Comparison of ENCODE assay signal across 8 cellular contexts in the genomic region with DNA sequence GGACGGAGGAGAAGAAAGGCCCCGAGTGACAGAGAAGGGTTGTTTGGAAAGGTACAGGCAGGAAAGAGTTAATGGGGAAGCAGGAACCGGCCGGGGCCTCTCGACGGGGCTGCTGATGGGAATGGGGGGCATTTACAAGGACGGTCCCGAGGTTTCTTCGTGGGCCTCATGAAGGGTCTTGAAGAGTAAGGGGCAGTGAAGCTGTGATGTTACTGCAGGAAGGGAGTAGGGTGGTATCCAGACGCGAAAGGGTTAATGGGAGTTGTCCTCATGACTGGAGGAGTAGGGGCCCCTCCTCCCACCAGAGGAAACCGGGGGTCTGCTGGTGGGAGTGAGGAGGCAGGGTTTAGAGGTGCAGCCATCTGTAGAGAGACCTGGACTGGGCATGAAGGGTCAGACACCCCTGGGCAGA. TPM values are rescaled to one million over a fixed set of nuclear protein-coding genes. Genes with fewer than 3 reads are reported as not detected.
A peak's percentile ranks its signal among the peaks of the same experiment; 100 is the strongest.
DNase-seq lines count a peak whose midpoint lies in the region; ATAC-seq and TF ChIP-seq lines count a peak whose summit lies in the region.

No MANE protein-coding gene starts in this region.

- no peaks in the 10 kb centered on the region for H3K9me2 ChIP-seq in SU-DHL-6 (replicated peaks; ENCODE audit: insufficient read depth, low read length)

- H3K4me3 ChIP-seq in GM12864 (ENCODE audit: low read depth, low read length) (peak overlapping the region; percentile 83), SU-DHL-6 (ENCODE audit: insufficient read depth, low read length, poor library complexity, severe bottlenecking) (no peak overlapping the region), gastroesophageal sphincter (peak overlapping the region; percentile 55 to 77), psoas muscle (peak overlapping the region; percentile 95)

- no peak for TF ChIP-seq EP300 in gastroesophageal sphincter (IDR thresholded peaks at IDR 0.05)

- H3F3A ChIP-seq in SU-DHL-6 (ENCODE audit: insufficient read depth), result no peaks in the 10 kb centered on the region

- no peak for ATAC-seq in gastroesophageal sphincter
- ATAC-seq in psoas muscle, result peak; percentile 1 to 13 (median 5)
- no peak for ATAC-seq in HG03095 (IDR thresholded peaks at IDR 0.05; ENCODE audit: unreplicated experiment)

- intact Hi-C loops in psoas muscle (cut with DNase I), result loop anchor here (2.0 to 5.0 kb wide), 2 partner anchors 57 to 72 kb away; a partner anchor contains a TSS

- no peak overlapping the region for H2AFZ ChIP-seq in SU-DHL-6 (ENCODE audit: low read depth, low read length, severe bottlenecking)

- no peaks in the 10 kb centered on the region for H4K20me1 ChIP-seq in SU-DHL-6 (ENCODE audit: low read depth, low read length)

- WGBS in gastroesophageal sphincter (ENCODE audit: low coverage in 1 of 2), 2 donors, result 1 to 3% methylated on average over 6 to 12 of the region's 12 CpGs
- WGBS in psoas muscle, 3 donors, result 0 to 2% (median 1%) methylated on average over 12 of the region's 12 CpGs

- no peaks in the 10 kb centered on the region for H3K36me3 ChIP-seq in SU-DHL-6 (ENCODE audit: low read length)
- peaks cover 0 to 35% of the 10 kb centered on the region in 2 donors for H3K36me3 ChIP-seq in gastroesophageal sphincter
- peaks cover 0 to 20% of the 10 kb centered on the region in 2 donors for H3K36me3 ChIP-seq in psoas muscle (ENCODE audit: insufficient read depth in 1 of 2, low read depth in 1 of 2)

- DNase-seq in GM12864 (ENCODE audit: low read depth), result no peak
- no peak for DNase-seq in psoas muscle
- DNase-seq in NCI-H345 treated with DMSO at 0.1 percent for 48 hours (lab: John Stamatoyannopoulos, UW; ENCODE audit: unreplicated experiment), result no peak
- DNase-seq in kidney tubule cell (ENCODE audit: low spot score), result no peak
- DNase-seq in kidney glomerular epithelial cell (lab: John Stamatoyannopoulos, UW), result no peak

- H3K9me3 ChIP-seq in SU-DHL-6 (ENCODE audit: insufficient read depth, low read length), result no peaks in the 10 kb centered on the region
- no peaks in the 10 kb centered on the region for H3K9me3 ChIP-seq in gastroesophageal sphincter
- H3K9me3 ChIP-seq in psoas muscle, result no peaks in the 10 kb centered on the region

- H3K79me2 ChIP-seq in SU-DHL-6 (ENCODE audit: insufficient read depth, low read length), result no peaks in the 10 kb centered on the region

- no peak for TF ChIP-seq CTCF in GM12864 (IDR thresholded peaks at IDR 0.05; ENCODE audit: low read depth, low read length, missing control alignments)
- TF ChIP-seq CTCF in SU-DHL-6 (IDR thresholded peaks at IDR 0.05; ENCODE audit: insufficient read depth, low read length, poor library complexity, severe bottlenecking), result no peak
- TF ChIP-seq CTCF in gastroesophageal sphincter (IDR thresholded peaks at IDR 0.05), result no peak
- no peak for TF ChIP-seq CTCF in psoas muscle (IDR thresholded peaks at IDR 0.05)

- peaks cover 0 to 62% (median 17%) of the 10 kb centered on the region in 3 donors for H3K4me1 ChIP-seq in gastroesophageal sphincter
- peaks cover 54% of the 10 kb centered on the region for H3K4me1 ChIP-seq in psoas muscle

- no peak for TF ChIP-seq POLR2A in gastroesophageal sphincter (IDR thresholded peaks at IDR 0.05)

- no peak overlapping the region for H3K9ac ChIP-seq in SU-DHL-6 (ENCODE audit: low read length)

- no peak overlapping the region for H3K27ac ChIP-seq in SU-DHL-6 (ENCODE audit: low read depth, low read length)
- H3K27ac ChIP-seq in gastroesophageal sphincter, result peak overlapping the region; percentile 60 to 95 (median 90)
- peak overlapping the region; percentile 88 for H3K27ac ChIP-seq in psoas muscle

- H3K27me3 ChIP-seq in SU-DHL-6 (ENCODE audit: low read length) (no peaks in the 10 kb centered on the region), gastroesophageal sphincter (no peaks in the 10 kb centered on the region), psoas muscle (ENCODE audit: insufficient read depth in 3 of 3, low read length in 2 of 3) (no peaks in the 10 kb centered on the region)

- peak overlapping the region; percentile 15 for H3K4me2 ChIP-seq in SU-DHL-6 (ENCODE audit: low read depth, low read length, poor library complexity, severe bottlenecking)

RNA-seq across cellular contexts. Expression of a gene that starts 0.5 kb away (rescaled TPM):
- total RNA-seq in gastroesophageal sphincter (10 to 100 TPM; 31.6 to 70.6 (median 58.1) TPM), psoas muscle (100 to 1,000 TPM in 2 of 4 donors, 10 to 100 TPM in 2; 79.3 to 213 (median 110) TPM)
- 10 to 100 TPM; 50.3 to 99.4 (median 55.2) TPM for polyA plus RNA-seq in psoas muscle

RNA-seq across cellular contexts. Expression of a gene that starts 34.3 kb away (rescaled TPM):
- 1 to 10 TPM; 1.3 to 2.8 (median 2.3) TPM for total RNA-seq in gastroesophageal sphincter
- 1 to 10 TPM in 3 of 4 donors, under 1 TPM in 1; 0.55 to 2.7 (median 1.3) TPM for total RNA-seq in psoas muscle
- polyA plus RNA-seq in psoas muscle, result 1 to 10 TPM in 1 of 3 donors, under 1 TPM in 2; 0.64 to 1.3 (median 0.98) TPM

RNA-seq across cellular contexts. Expression of a gene that starts 39.7 kb away (rescaled TPM):
- 100 to 1,000 TPM in 3 of 4 donors, 10 to 100 TPM in 1; 62.4 to 131 (median 124) TPM for total RNA-seq in gastroesophageal sphincter
- 10 to 100 TPM in 3 of 4 donors, 1 to 10 TPM in 1; 7.8 to 21.9 (median 15.0) TPM for total RNA-seq in psoas muscle
- polyA plus RNA-seq in psoas muscle, result 10 to 100 TPM in 1 of 3 donors, 1 to 10 TPM in 2; 4.9 to 21.5 (median 5.6) TPM

RNA-seq across cellular contexts. Expression of a gene that starts 54.8 kb away (rescaled TPM):
- 10 to 100 TPM; 23.3 to 38.1 (median 30.8) TPM for total RNA-seq in gastroesophageal sphincter
- 10 to 100 TPM; 15.1 to 26.5 (median 18.4) TPM for total RNA-seq in psoas muscle
- polyA plus RNA-seq in psoas muscle, result 10 to 100 TPM in 2 of 3 donors, 1 to 10 TPM in 1; 7.0 to 11.3 (median 11.0) TPM

Comparison
In these comparisons a context has a peak if more than half of its experiments do, and no peak if none do; other contexts are left out.
1. ATAC-seq: peak in psoas muscle (4 of 4); none in gastroesophageal sphincter (single experiment) and HG03095 (single experiment).